ENCODE assay signal across 9 cellular contexts in the genomic region with DNA sequence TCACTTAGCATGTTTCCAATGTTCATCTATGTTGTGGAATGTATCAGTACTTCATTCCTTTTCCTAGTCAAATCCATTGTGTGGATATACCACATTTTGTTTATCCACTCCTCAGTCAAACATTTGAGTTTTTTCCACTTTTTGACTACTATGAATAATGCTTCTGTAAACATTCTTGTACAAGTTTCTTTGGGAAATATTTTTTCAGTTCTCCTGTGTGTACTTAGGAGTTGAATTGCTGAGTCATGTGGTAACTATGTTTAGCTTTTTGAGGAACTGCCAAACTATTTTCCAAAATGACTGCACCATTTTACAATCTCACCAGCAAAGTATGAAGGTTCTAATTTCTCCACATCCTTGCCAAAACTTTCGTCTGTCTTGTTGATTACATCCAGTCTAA.
DNase-seq lines count a peak whose midpoint lies in the region; ATAC-seq and TF ChIP-seq lines count a peak whose summit lies in the region.
"Had no signal": no experiment of that assay in that cellular context is flagged by ENCODE, and none has a peak within 500 bp of the region (broad histone marks: within the 10 kb centered on the region; RNA-seq: fewer than 3 reads in every experiment).

No MANE protein-coding gene starts in this region.

- intact Hi-C loops in PC-9 (cut with micrococcal nuclease; ENCODE audit: unreplicated experiment), result loop anchor here (1.0 to 5.0 kb wide), 2 partner anchors 35 to 223 kb away; a partner anchor contains a TSS

- peaks cover 9% of the 10 kb centered on the region for H3K9me3 ChIP-seq in PC-9 (ENCODE audit: insufficient read depth, low read depth)
- H3K9me3 ChIP-seq in Peyer's patch, result no peaks in the 10 kb centered on the region

- peak; percentile 38 for ATAC-seq in esophagus mucosa
- no peak for ATAC-seq in HG03442 (IDR thresholded peaks at IDR 0.05; ENCODE audit: unreplicated experiment)
- no peak for ATAC-seq in GM18861 (IDR thresholded peaks at IDR 0.05; ENCODE audit: unreplicated experiment)
- ATAC-seq: activated naive CD8-positive, alpha-beta T cell treated with anti-CD3 and anti-CD28 coated beads, Interleukin-2, amount 50 U/mL, for 24 hours had no signal

- BruUV-seq in PC-9 (replicated peaks; lab: Mats Ljungman, UMichigan), result no TSS peak

- no peaks in the 10 kb centered on the region for H4K20me1 ChIP-seq in PC-9 (ENCODE audit: insufficient read depth)

- H3K4me3 ChIP-seq in PC-9, result no peak overlapping the region
- no peak overlapping the region for H3K4me3 ChIP-seq in Peyer's patch

- peak overlapping the region; percentile 8 for H3K4me2 ChIP-seq in PC-9

- H3K36me3 ChIP-seq in PC-9 (ENCODE audit: low read depth), result no peaks in the 10 kb centered on the region
- H3K36me3 ChIP-seq in Peyer's patch, result no peaks in the 10 kb centered on the region

- H3K27me3 ChIP-seq in PC-9 (ENCODE audit: insufficient read depth, low read depth) (no peaks in the 10 kb centered on the region), Peyer's patch (no peaks in the 10 kb centered on the region)

- H3K9me2 ChIP-seq in PC-9 (ENCODE audit: insufficient read depth), result no peaks in the 10 kb centered on the region

- peaks cover 26% of the 10 kb centered on the region; the same call in 1 of the 2 replicates for H3F3A ChIP-seq in PC-9 (ENCODE audit: insufficient read depth, low read depth)

- POLR2A ChIA-PET in PC-9 (lab: Charles Lee; ENCODE audit: unreplicated experiment), result no interaction called here

- DNase-seq in AML-193 (lab: John Stamatoyannopoulos, UW) (peak; percentile 30 to 32), PC-9 (peak; percentile 8 to 91), myocyte (ENCODE audit: low read depth) (peak; percentile 86), Peyer's patch (no peak)
- no peak for DNase-seq in stimulated activated CD4-positive, alpha-beta T cell treated with anti-CD3 and anti-CD28 coated beads, Interleukin-15, amount 100 ng/mL, for 24 hours
- DNase-seq: activated naive CD8-positive, alpha-beta T cell treated with anti-CD3 and anti-CD28 coated beads, Interleukin-2, amount 50 U/mL, for 24 hours had no signal

- no peak for TF ChIP-seq POLR2A in Peyer's patch (IDR thresholded peaks at IDR 0.05)

- TF ChIP-seq CTCF in PC-9 (conservative IDR thresholded peaks at IDR 0.05), result no peak
- TF ChIP-seq CTCF in Peyer's patch (IDR thresholded peaks at IDR 0.05), result no peak

- H3K27ac ChIP-seq in PC-9 (peak overlapping the region; percentile 77), Peyer's patch (peak overlapping the region in 1 of 4 donors; percentile 44)

- no peak overlapping the region for H2AFZ ChIP-seq in PC-9

- H3K4me1 ChIP-seq in PC-9 (replicated peaks; ENCODE audit: insufficient read depth) (peaks cover 31% of the 10 kb centered on the region), Peyer's patch (peaks cover 0 to 6% (median 0%) of the 10 kb centered on the region in 4 donors)

- CTCF ChIA-PET in PC-9 (lab: Charles Lee), result no interaction called here

- H3K79me2 ChIP-seq in PC-9 (ENCODE audit: low read depth), result no peaks in the 10 kb centered on the region

Comparison
In these comparisons a context has a peak if more than half of its experiments do, and no peak if none do; other contexts are left out.
1. DNase-seq: peak in AML-193 (2 of 2), PC-9 (2 of 2) and myocyte (single experiment); none in Peyer's patch (0 of 3) and stimulated activated CD4-positive, alpha-beta T cell treated with anti-CD3 and anti-CD28 coated beads, Interleukin-15, amount 100 ng/mL, for 24 hours (single experiment).